Comparison of ENCODE assay signal across 9 cellular contexts in the genomic region with DNA sequence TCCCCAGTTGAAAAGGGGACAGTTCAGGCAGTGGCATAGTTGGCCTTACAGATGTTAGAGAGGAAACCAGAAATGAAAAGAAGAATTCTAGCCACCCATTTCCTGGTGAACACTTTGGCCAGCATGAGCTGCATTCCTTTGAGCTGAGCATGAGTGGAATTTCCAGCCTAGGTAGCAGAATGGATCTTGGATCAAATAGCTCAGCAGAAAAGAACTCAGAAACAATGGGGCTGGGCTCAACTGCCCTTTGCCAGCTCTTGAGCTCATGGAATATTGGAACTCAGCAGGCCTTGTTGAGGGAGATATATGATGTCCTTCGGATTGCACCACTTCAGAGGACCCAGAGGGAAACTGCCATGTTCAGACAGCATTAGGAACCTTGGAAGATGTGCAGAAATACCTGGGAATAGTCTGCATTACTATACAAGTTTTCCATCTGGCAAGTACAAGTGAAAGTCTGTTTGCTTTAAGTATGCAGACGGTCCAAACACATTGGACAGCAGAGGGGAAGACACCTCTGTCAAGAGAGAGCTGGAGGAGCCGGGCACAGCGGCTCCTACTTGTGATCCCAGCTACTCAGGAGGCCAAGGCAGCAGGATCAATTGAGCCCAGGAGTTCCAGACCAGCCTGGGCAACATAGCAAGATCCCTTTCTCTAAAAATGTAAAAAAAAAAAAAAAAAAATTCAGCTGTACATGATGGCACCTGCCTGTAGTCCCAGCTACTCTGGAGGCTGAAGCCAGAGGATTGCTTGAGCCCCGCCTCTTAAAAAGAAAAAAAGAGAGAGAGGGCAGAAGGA. TPM values are rescaled to one million over a fixed set of nuclear protein-coding genes. Genes with fewer than 3 reads are reported as not detected.
DNase-seq lines count a peak whose midpoint lies in the region; ATAC-seq and TF ChIP-seq lines count a peak whose summit lies in the region.
"Had no signal": no experiment of that assay in that cellular context is flagged by ENCODE, and none has a peak within 500 bp of the region (broad histone marks: within the 10 kb centered on the region; RNA-seq: fewer than 3 reads in every experiment).

No MANE protein-coding gene starts in this region.

- TF ChIP-seq CTCF in GM20000 (IDR thresholded peaks at IDR 0.05; ENCODE audit: extremely low read depth, missing control alignments), result no peak

- no peak overlapping the region for H3K9ac ChIP-seq in rectal smooth muscle tissue (ENCODE audit: low read length)

- H3K27me3 ChIP-seq in SJCRH30, result no peaks in the 10 kb centered on the region
- H3K27me3 ChIP-seq in rectal smooth muscle tissue (ENCODE audit: control insufficient read depth, insufficient read depth, low read length), result no peaks in the 10 kb centered on the region

- H3K27ac ChIP-seq in SJCRH30 (peak overlapping the region; percentile 18; the same call in 1 of the 2 replicates), rectal smooth muscle tissue (ENCODE audit: low read depth, low read length) (peak overlapping the region; percentile 30)

- H3K4me3 ChIP-seq in SJCRH30, result no peak overlapping the region
- no peak overlapping the region for H3K4me3 ChIP-seq in rectal smooth muscle tissue (ENCODE audit: low read length)

- H3K36me3 ChIP-seq in SJCRH30 (peaks cover 6% of the 10 kb centered on the region), rectal smooth muscle tissue (ENCODE audit: control insufficient read depth, insufficient read depth, low read length) (no peaks in the 10 kb centered on the region)

- H3K4me1 ChIP-seq in SJCRH30 (peaks cover 24% of the 10 kb centered on the region), rectal smooth muscle tissue (ENCODE audit: control insufficient read depth, insufficient read depth, low read length) (peaks cover 16% of the 10 kb centered on the region)

- no peaks in the 10 kb centered on the region for H3K9me3 ChIP-seq in SJCRH30 (replicated peaks)

- peak; percentile 57 for DNase-seq in ELF-1 (ENCODE audit: low read depth, low spot score)
- peak; percentile 19 to 25 for DNase-seq in SJCRH30
- peak; percentile 56 for DNase-seq in fibroblast of the conjunctiva (ENCODE audit: low read depth)
- no peak for DNase-seq in GM20000 (ENCODE audit: low spot score)
- no peak for DNase-seq in SKM-1 treated with dmso at 0.1 percent for 144 hours (lab: John Stamatoyannopoulos, UW; ENCODE audit: unreplicated experiment)
- DNase-seq: hypothalamus had no signal

- ATAC-seq in GM21717 (IDR thresholded peaks at IDR 0.05; ENCODE audit: unreplicated experiment) (no peak), HG02973 (IDR thresholded peaks at IDR 0.05; ENCODE audit: unreplicated experiment) (no peak)

RNA-seq across cellular contexts. Expression of gene CDV3, which starts 3.1 kb away (rescaled TPM):
- total RNA-seq in SJCRH30 (2014; rRNA removed; shearing (Covaris generic)), result 179 and 180 TPM in 2 replicates

Comparison
In these comparisons a context has a peak if more than half of its experiments do, and no peak if none do; other contexts are left out.
1. DNase-seq: peak in ELF-1 (single experiment), SJCRH30 (2 of 2) and fibroblast of the conjunctiva (single experiment); none in GM20000 (single experiment) and SKM-1 treated with dmso at 0.1 percent for 144 hours (single experiment).